Comparison of ENCODE assay signal across 1 cellular context in the genomic region with DNA sequence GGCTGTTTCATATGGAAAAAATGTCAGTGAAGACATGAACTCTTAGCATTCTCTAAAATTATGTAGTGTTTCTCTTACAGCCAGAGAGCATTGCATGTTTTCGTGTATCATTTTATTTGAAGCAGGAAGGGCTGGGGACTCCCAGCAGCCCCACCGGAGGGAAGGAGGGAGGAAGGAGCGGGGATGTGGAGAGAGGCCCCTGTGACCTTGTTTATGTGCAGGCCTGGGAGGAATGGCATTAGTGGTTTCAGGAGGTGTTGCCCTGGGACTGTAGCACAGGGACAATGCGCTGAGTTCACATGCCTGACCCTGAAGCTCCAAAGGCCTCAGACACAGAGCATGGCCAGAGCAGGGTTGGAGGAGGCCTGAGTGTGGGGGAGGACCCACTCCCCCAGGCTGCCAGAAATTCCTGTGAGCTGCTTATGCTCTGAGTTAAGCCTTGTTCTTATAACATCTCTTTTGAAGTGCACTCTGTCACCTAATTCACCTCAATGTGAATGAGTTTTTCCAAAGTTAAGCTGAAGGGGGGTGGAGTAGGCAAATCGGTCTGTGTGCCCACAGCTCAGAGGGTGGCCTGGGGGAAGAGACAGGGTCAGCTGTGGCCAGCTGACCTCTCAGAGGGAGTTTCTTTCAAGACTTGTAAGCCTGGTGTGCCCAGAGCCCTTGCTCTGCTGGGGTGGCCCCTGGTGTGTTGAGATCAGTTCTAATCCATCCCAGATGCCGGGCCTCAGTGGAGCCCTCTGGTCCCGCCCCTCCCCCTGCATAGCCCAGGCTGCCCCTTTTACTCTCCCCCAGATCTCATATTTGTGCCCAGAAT.
TF ChIP-seq lines count a peak whose summit lies in the region.

No MANE protein-coding gene starts in this region.

TF ChIP-seq in HepG2, 621 proteins besides CTCF, POLR2A, EP300 and RAD21 (continued from another document and continues in another):
- TF ChIP-seq, protein P1, sequence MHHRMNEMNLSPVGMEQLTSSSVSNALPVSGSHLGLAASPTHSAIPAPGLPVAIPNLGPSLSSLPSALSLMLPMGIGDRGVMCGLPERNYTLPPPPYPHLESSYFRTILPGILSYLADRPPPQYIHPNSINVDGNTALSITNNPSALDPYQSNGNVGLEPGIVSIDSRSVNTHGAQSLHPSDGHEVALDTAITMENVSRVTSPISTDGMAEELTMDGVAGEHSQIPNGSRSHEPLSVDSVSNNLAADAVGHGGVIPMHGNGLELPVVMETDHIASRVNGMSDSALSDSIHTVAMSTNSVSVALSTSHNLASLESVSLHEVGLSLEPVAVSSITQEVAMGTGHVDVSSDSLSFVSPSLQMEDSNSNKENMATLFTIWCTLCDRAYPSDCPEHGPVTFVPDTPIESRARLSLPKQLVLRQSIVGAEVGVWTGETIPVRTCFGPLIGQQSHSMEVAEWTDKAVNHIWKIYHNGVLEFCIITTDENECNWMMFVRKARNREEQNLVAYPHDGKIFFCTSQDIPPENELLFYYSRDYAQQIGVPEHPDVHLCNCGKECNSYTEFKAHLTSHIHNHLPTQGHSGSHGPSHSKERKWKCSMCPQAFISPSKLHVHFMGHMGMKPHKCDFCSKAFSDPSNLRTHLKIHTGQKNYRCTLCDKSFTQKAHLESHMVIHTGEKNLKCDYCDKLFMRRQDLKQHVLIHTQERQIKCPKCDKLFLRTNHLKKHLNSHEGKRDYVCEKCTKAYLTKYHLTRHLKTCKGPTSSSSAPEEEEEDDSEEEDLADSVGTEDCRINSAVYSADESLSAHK (CRISPR knock-in tag; IDR thresholded peaks at IDR 0.05; ENCODE audit: borderline replicate concordance): no peak
- TF ChIP-seq ZNF703 (CRISPR knock-in tag; IDR thresholded peaks at IDR 0.05; ENCODE audit: borderline replicate concordance) (no peak), PHF20 (CRISPR knock-in tag; IDR thresholded peaks at IDR 0.05) (no peak), GZF1 (CRISPR knock-in tag; IDR thresholded peaks at IDR 0.05) (no peak), SATB2 (CRISPR knock-in tag; IDR thresholded peaks at IDR 0.05) (no peak), HOXD1 (CRISPR knock-in tag; IDR thresholded peaks at IDR 0.05) (no peak), ZBTB8A (CRISPR knock-in tag; IDR thresholded peaks at IDR 0.05; ENCODE audit: borderline replicate concordance, low read depth) (no peak), KDM1A (CRISPR knock-in tag; IDR thresholded peaks at IDR 0.05) (no peak), ZNF670 (CRISPR knock-in tag; IDR thresholded peaks at IDR 0.05; ENCODE audit: borderline replicate concordance) (no peak; the same call in 1 of the 2 replicates), ZNF83 (CRISPR knock-in tag; IDR thresholded peaks at IDR 0.05; ENCODE audit: borderline replicate concordance) (no peak), JUN (CRISPR knock-in tag; IDR thresholded peaks at IDR 0.05) (peak; percentile 37; the same call in 1 of the 2 replicates), ZBTB42 (CRISPR knock-in tag; IDR thresholded peaks at IDR 0.05) (no peak), GABPA (IDR thresholded peaks at IDR 0.05; ENCODE audit: low read depth, low read length) (no peak), GABPA (CRISPR knock-in tag; IDR thresholded peaks at IDR 0.05; ENCODE audit: low read depth) (no peak), SIN3B (IDR thresholded peaks at IDR 0.05; ENCODE audit: low read length) (no peak), ZFP36L2 (CRISPR knock-in tag; IDR thresholded peaks at IDR 0.05) (no peak), EHMT2 (IDR thresholded peaks at IDR 0.05; ENCODE audit: borderline replicate concordance, low read depth, low read length) (no peak), MED1 (CRISPR knock-in tag; IDR thresholded peaks at IDR 0.05) (peak; percentile 71), PCBP2 (optimal IDR thresholded peaks at IDR 0.05; ENCODE audit: low read depth, low read length, poor library complexity, severe bottlenecking) (no peak), ZNF460 (CRISPR knock-in tag; IDR thresholded peaks at IDR 0.05; ENCODE audit: borderline replicate concordance) (peak; percentile 20; the same call in 1 of the 2 replicates), ARID2 (CRISPR knock-in tag; IDR thresholded peaks at IDR 0.05; ENCODE audit: borderline replicate concordance) (no peak), BRCA1 (CRISPR knock-in tag; IDR thresholded peaks at IDR 0.05) (no peak), ZSCAN12 (CRISPR knock-in tag; IDR thresholded peaks at IDR 0.05) (no peak), GLI4 (CRISPR knock-in tag; IDR thresholded peaks at IDR 0.05; ENCODE audit: borderline replicate concordance) (no peak), MXD4 (CRISPR knock-in tag; IDR thresholded peaks at IDR 0.05) (no peak; the same call in 1 of the 2 replicates)
- TF ChIP-seq, protein P2, sequence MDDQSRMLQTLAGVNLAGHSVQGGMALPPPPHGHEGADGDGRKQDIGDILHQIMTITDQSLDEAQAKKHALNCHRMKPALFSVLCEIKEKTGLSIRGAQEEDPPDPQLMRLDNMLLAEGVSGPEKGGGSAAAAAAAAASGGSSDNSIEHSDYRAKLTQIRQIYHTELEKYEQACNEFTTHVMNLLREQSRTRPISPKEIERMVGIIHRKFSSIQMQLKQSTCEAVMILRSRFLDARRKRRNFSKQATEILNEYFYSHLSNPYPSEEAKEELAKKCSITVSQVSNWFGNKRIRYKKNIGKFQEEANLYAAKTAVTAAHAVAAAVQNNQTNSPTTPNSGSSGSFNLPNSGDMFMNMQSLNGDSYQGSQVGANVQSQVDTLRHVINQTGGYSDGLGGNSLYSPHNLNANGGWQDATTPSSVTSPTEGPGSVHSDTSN (CRISPR knock-in tag; IDR thresholded peaks at IDR 0.05; ENCODE audit: borderline replicate concordance): no peak
- TF ChIP-seq, protein P3, sequence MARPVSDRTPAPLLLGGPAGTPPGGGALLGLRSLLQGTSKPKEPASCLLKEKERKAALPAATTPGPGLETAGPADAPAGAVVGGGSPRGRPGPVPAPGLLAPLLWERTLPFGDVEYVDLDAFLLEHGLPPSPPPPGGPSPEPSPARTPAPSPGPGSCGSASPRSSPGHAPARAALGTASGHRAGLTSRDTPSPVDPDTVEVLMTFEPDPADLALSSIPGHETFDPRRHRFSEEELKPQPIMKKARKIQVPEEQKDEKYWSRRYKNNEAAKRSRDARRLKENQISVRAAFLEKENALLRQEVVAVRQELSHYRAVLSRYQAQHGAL (CRISPR knock-in tag; IDR thresholded peaks at IDR 0.05; ENCODE audit: not compliant biosample characterization): no peak
- TF ChIP-seq, protein P4, sequence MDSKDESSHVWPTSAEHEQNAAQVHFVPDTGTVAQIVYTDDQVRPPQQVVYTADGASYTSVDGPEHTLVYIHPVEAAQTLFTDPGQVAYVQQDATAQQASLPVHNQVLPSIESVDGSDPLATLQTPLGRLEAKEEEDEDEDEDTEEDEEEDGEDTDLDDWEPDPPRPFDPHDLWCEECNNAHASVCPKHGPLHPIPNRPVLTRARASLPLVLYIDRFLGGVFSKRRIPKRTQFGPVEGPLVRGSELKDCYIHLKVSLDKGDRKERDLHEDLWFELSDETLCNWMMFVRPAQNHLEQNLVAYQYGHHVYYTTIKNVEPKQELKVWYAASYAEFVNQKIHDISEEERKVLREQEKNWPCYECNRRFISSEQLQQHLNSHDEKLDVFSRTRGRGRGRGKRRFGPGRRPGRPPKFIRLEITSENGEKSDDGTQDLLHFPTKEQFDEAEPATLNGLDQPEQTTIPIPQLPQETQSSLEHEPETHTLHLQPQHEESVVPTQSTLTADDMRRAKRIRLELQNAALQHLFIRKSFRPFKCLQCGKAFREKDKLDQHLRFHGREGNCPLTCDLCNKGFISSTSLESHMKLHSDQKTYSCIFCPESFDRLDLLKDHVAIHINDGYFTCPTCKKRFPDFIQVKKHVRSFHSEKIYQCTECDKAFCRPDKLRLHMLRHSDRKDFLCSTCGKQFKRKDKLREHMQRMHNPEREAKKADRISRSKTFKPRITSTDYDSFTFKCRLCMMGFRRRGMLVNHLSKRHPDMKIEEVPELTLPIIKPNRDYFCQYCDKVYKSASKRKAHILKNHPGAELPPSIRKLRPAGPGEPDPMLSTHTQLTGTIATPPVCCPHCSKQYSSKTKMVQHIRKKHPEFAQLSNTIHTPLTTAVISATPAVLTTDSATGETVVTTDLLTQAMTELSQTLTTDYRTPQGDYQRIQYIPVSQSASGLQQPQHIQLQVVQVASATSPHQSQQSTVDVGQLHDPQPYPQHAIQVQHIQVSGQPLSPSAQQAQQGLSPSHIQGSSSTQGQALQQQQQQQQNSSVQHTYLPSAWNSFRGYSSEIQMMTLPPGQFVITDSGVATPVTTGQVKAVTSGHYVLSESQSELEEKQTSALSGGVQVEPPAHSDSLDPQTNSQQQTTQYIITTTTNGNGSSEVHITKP (CRISPR knock-in tag; IDR thresholded peaks at IDR 0.05; ENCODE audit: low read depth): peak; percentile 58
- TF ChIP-seq, protein P5, sequence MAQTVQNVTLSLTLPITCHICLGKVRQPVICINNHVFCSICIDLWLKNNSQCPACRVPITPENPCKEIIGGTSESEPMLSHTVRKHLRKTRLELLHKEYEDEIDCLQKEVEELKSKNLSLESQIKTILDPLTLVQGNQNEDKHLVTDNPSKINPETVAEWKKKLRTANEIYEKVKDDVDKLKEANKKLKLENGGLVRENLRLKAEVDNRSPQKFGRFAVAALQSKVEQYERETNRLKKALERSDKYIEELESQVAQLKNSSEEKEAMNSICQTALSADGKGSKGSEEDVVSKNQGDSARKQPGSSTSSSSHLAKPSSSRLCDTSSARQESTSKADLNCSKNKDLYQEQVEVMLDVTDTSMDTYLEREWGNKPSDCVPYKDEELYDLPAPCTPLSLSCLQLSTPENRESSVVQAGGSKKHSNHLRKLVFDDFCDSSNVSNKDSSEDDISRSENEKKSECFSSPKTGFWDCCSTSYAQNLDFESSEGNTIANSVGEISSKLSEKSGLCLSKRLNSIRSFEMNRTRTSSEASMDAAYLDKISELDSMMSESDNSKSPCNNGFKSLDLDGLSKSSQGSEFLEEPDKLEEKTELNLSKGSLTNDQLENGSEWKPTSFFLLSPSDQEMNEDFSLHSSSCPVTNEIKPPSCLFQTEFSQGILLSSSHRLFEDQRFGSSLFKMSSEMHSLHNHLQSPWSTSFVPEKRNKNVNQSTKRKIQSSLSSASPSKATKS (CRISPR knock-in tag; IDR thresholded peaks at IDR 0.05): no peak
- TF ChIP-seq, protein P6, sequence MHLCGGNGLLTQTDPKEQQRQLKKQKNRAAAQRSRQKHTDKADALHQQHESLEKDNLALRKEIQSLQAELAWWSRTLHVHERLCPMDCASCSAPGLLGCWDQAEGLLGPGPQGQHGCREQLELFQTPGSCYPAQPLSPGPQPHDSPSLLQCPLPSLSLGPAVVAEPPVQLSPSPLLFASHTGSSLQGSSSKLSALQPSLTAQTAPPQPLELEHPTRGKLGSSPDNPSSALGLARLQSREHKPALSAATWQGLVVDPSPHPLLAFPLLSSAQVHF (CRISPR knock-in tag; IDR thresholded peaks at IDR 0.05): no peak
- TF ChIP-seq, protein P7, sequence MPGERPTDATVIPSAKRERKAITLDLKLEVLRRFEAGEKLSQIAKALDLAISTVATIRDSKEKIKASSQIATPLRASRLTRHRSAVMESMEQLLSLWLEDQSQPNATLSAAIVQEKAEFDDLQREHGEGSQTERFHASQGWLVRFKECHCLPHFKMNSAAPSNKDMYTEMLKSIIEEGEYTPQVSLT (CRISPR knock-in tag; IDR thresholded peaks at IDR 0.05; ENCODE audit: borderline replicate concordance, low read depth): no peak
- TF ChIP-seq, protein P8, sequence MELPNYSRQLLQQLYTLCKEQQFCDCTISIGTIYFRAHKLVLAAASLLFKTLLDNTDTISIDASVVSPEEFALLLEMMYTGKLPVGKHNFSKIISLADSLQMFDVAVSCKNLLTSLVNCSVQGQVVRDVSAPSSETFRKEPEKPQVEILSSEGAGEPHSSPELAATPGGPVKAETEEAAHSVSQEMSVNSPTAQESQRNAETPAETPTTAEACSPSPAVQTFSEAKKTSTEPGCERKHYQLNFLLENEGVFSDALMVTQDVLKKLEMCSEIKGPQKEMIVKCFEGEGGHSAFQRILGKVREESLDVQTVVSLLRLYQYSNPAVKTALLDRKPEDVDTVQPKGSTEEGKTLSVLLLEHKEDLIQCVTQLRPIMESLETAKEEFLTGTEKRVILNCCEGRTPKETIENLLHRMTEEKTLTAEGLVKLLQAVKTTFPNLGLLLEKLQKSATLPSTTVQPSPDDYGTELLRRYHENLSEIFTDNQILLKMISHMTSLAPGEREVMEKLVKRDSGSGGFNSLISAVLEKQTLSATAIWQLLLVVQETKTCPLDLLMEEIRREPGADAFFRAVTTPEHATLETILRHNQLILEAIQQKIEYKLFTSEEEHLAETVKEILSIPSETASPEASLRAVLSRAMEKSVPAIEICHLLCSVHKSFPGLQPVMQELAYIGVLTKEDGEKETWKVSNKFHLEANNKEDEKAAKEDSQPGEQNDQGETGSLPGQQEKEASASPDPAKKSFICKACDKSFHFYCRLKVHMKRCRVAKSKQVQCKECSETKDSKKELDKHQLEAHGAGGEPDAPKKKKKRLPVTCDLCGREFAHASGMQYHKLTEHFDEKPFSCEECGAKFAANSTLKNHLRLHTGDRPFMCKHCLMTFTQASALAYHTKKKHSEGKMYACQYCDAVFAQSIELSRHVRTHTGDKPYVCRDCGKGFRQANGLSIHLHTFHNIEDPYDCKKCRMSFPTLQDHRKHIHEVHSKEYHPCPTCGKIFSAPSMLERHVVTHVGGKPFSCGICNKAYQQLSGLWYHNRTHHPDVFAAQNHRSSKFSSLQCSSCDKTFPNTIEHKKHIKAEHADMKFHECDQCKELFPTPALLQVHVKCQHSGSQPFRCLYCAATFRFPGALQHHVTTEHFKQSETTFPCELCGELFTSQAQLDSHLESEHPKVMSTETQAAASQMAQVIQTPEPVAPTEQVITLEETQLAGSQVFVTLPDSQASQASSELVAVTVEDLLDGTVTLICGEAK (IDR thresholded peaks at IDR 0.05): no peak
- TF ChIP-seq, protein P8 (CRISPR knock-in tag; IDR thresholded peaks at IDR 0.05): no peak
